ENCODE assay signal across 1 cellular context in genomic region chr12:97148941-97149559, GRCh38.
TF ChIP-seq lines count a peak whose summit lies in the region.

No MANE protein-coding gene starts in this region.

TF ChIP-seq in HepG2, 621 proteins besides CTCF, POLR2A, EP300 and RAD21 (continued from another document):
- TF ChIP-seq, protein P1, sequence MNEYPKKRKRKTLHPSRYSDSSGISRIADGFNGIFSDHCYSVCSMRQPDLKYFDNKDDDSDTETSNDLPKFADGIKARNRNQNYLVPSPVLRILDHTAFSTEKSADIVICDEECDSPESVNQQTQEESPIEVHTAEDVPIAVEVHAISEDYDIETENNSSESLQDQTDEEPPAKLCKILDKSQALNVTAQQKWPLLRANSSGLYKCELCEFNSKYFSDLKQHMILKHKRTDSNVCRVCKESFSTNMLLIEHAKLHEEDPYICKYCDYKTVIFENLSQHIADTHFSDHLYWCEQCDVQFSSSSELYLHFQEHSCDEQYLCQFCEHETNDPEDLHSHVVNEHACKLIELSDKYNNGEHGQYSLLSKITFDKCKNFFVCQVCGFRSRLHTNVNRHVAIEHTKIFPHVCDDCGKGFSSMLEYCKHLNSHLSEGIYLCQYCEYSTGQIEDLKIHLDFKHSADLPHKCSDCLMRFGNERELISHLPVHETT (CRISPR knock-in tag; conservative IDR thresholded peaks at IDR 0.05): no peak
- TF ChIP-seq STAG1 (CRISPR knock-in tag; IDR thresholded peaks at IDR 0.05): peak; percentile 91
- no peak for TF ChIP-seq ZSCAN5A (CRISPR knock-in tag; IDR thresholded peaks at IDR 0.05; ENCODE audit: borderline replicate concordance)
- no peak for TF ChIP-seq NCOA1 (CRISPR knock-in tag; IDR thresholded peaks at IDR 0.05)
- no peak for TF ChIP-seq SMYD3 (CRISPR knock-in tag; IDR thresholded peaks at IDR 0.05)
- no peak for TF ChIP-seq MYC (CRISPR knock-in tag; IDR thresholded peaks at IDR 0.05; ENCODE audit: borderline replicate concordance)
- TF ChIP-seq, protein P2, sequence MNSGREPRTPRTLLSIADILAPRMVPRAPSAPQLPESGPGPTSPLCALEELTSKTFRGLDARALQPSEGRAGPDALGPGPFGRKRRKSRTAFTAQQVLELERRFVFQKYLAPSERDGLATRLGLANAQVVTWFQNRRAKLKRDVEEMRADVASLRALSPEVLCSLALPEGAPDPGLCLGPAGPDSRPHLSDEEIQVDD (CRISPR knock-in tag; IDR thresholded peaks at IDR 0.05; ENCODE audit: borderline replicate concordance): no peak
- TF ChIP-seq, protein P3, sequence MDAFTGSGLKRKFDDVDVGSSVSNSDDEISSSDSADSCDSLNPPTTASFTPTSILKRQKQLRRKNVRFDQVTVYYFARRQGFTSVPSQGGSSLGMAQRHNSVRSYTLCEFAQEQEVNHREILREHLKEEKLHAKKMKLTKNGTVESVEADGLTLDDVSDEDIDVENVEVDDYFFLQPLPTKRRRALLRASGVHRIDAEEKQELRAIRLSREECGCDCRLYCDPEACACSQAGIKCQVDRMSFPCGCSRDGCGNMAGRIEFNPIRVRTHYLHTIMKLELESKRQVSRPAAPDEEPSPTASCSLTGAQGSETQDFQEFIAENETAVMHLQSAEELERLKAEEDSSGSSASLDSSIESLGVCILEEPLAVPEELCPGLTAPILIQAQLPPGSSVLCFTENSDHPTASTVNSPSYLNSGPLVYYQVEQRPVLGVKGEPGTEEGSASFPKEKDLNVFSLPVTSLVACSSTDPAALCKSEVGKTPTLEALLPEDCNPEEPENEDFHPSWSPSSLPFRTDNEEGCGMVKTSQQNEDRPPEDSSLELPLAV (CRISPR knock-in tag; conservative IDR thresholded peaks at IDR 0.05; ENCODE audit: low read depth): no peak
- no peak for TF ChIP-seq ZNF773 (CRISPR knock-in tag; IDR thresholded peaks at IDR 0.05; ENCODE audit: borderline replicate concordance)
- TF ChIP-seq HDAC2 (CRISPR knock-in tag; IDR thresholded peaks at IDR 0.05): no peak
- TF ChIP-seq ZNF567 (CRISPR knock-in tag; IDR thresholded peaks at IDR 0.05; ENCODE audit: borderline replicate concordance): no peak
- TF ChIP-seq HNF4G (IDR thresholded peaks at IDR 0.05; ENCODE audit: borderline replicate concordance, low read depth, low read length): no peak
- TF ChIP-seq HNF4G (CRISPR knock-in tag; IDR thresholded peaks at IDR 0.05; ENCODE audit: borderline replicate concordance, low read depth): no peak
- peak; percentile 44; the same call in 1 of the 2 replicates for TF ChIP-seq SALL1 (CRISPR knock-in tag; IDR thresholded peaks at IDR 0.05)
- no peak for TF ChIP-seq PHF20 (CRISPR knock-in tag; IDR thresholded peaks at IDR 0.05)
- no peak for TF ChIP-seq RAD51 (IDR thresholded peaks at IDR 0.05; ENCODE audit: borderline replicate concordance)
